ENCODE assay signal across 4 cellular contexts in the genomic region with DNA sequence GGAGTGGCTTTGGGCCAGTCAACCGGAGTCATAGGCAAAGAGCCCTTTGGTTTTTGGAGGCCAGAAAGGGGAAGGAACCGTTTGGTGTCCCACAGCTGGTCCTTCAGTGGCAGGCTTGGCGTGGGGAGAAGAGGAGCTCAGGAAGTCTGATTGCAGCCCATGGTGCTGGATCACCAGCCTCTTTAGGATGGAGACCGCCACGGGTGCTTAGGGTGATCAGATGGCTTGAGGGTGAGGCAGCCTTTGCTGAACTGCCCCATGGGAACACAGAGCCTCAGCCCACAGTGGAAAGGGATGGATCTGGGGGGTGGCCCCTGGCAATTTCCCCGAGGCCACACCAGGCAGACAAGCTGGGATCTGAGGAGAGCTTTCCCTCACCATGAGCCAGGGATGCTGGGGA. TPM values are rescaled to one million over a fixed set of nuclear protein-coding genes. Genes with fewer than 3 reads are reported as not detected.
"Had no signal": no experiment of that assay in that cellular context is flagged by ENCODE, and none has a peak within 500 bp of the region (broad histone marks: within the 10 kb centered on the region; RNA-seq: fewer than 3 reads in every experiment).

No MANE protein-coding gene starts in this region.

- ATAC-seq: GM12878 had no signal

- DNase-seq: GDM1, GF-D8 had no signal

- H3K4me3 ChIP-seq: GM12878 had no signal

RNA-seq across cellular contexts. Expression of a gene that starts 45.8 kb away (rescaled TPM):
- total RNA-seq: G401 had no signal
